19 cellular contexts compared by ENCODE assay signal in the genomic region with DNA sequence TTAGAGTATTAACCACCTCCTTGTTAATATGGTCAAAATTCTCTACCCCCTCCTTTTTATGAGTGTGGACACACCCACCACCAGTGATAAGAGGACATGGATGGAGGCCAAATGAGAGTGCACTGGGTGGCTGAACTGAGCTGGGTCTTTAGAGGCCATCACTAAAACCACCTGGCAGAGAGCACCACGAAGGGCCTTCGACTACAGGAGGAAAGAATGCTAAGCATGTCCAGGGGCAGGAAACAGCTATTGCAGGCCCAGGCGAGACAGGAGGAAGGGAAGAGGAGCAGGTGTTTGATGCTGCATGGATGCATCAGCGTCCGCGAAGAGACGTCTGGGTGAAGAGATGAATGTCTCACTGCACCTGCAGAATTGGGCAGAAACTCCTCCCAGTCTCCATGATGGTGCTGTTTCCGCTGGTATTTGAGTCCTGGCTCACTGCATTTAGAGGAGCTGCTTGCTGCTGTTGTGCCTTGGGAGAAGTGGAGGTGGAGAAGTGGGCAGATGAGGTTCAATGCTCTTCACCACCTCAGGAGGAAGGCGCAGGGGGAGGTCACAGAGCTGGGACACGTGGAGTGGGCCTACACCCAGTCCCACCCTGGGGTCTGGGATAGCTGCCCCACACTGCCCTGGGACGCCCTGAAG. TPM values are rescaled to one million over a fixed set of nuclear protein-coding genes. Genes with fewer than 3 reads are reported as not detected.
A peak's percentile ranks its signal among the peaks of the same experiment; 100 is the strongest.
DNase-seq lines count a peak whose midpoint lies in the region; ATAC-seq and TF ChIP-seq lines count a peak whose summit lies in the region.
"Had no signal": no experiment of that assay in that cellular context is flagged by ENCODE, and none has a peak within 500 bp of the region (broad histone marks: within the 10 kb centered on the region; RNA-seq: fewer than 3 reads in every experiment).

No MANE protein-coding gene starts in this region.

- POLR2A ChIA-PET in CD4-positive, alpha-beta memory T cell (lab: Charles Lee; ENCODE audit: partially characterized antibody) = no interaction called here

- no peaks in the 10 kb centered on the region for H3K27me3 Mint-ChIP-seq in CD4-positive, alpha-beta memory T cell
- H3K27me3 Mint-ChIP-seq in HFFc6 (ENCODE audit: insufficient read depth) = no peaks in the 10 kb centered on the region; the same call in none of the 2 replicates
- H3K27me3 Mint-ChIP-seq: activated CD8-positive, alpha-beta T cell treated with anti-CD3 and anti-CD28 coated beads for 36 hours; activated naive CD4-positive, alpha-beta T cell treated with anti-CD3 and anti-CD28 coated beads, Interleukin-2, amount 50 U/mL, for 24 hours; dendritic cell treated with granulocyte-macrophage colony-stimulating factor and Interleukin-4, amounts not matched to agents 40 ng/mL and 50 ng/mL, for 4 days had no signal

- no peaks in the 10 kb centered on the region for H3K27me3 ChIP-seq in CD4-positive, alpha-beta memory T cell (ENCODE audit: insufficient read depth, low read length)
- no peaks in the 10 kb centered on the region for H3K27me3 ChIP-seq in left lung

- H3K9me3 Mint-ChIP-seq in CD4-positive, alpha-beta memory T cell = peaks cover 0 to 2% (median 0%) of the 10 kb centered on the region in 8 donors
- no peaks in the 10 kb centered on the region for H3K9me3 Mint-ChIP-seq in HFFc6
- H3K9me3 Mint-ChIP-seq: activated CD8-positive, alpha-beta T cell treated with anti-CD3 and anti-CD28 coated beads for 36 hours; activated naive CD4-positive, alpha-beta T cell treated with anti-CD3 and anti-CD28 coated beads, Interleukin-2, amount 50 U/mL, for 24 hours; dendritic cell treated with granulocyte-macrophage colony-stimulating factor and Interleukin-4, amounts not matched to agents 40 ng/mL and 50 ng/mL, for 4 days had no signal

- no peak overlapping the region for H3K27ac ChIP-seq in CD4-positive, alpha-beta memory T cell (ENCODE audit: low read depth, low read length)
- H3K27ac ChIP-seq in left lung = no peak overlapping the region
- H3K27ac ChIP-seq: C4-2B had no signal

- peaks cover 4% of the 10 kb centered on the region for H3K36me3 ChIP-seq in CD4-positive, alpha-beta memory T cell (ENCODE audit: insufficient read depth, low read length)
- no peaks in the 10 kb centered on the region for H3K36me3 ChIP-seq in left lung
- H3K36me3 ChIP-seq: HAP-1 had no signal

- TF ChIP-seq CTCF in left lung (IDR thresholded peaks at IDR 0.05) (no peak), HFFc6 (IDR thresholded peaks at IDR 0.05) (no peak), GM20000 (IDR thresholded peaks at IDR 0.05; ENCODE audit: extremely low read depth, missing control alignments) (no peak)

- no peak overlapping the region for H3K4me3 ChIP-seq in CD4-positive, alpha-beta memory T cell (ENCODE audit: low read length in 2 of 2)
- H3K4me3 ChIP-seq in left lung = no peak overlapping the region
- H3K4me3 ChIP-seq: HAP-1 had no signal

- H3K4me1 Mint-ChIP-seq in CD4-positive, alpha-beta memory T cell = peaks cover 12 to 35% (median 16%) of the 10 kb centered on the region in 4 donors
- peaks cover 33% of the 10 kb centered on the region for H3K4me1 Mint-ChIP-seq in HFFc6 (ENCODE audit: low read depth)

- CTCF ChIA-PET in CD4-positive, alpha-beta memory T cell (lab: Charles Lee; ENCODE audit: partially characterized antibody) = interaction anchor here (0.7 to 11.5 kb wide), 3 partner anchors 8 to 21 kb away, joined by 3 to 97 read pairs (median 12); no protein-coding TSS in a partner anchor

- H3K27ac Mint-ChIP-seq in CD4-positive, alpha-beta memory T cell = peak overlapping the region in 5 of 7 donors; percentile 4 to 74 (median 44)
- no peak overlapping the region; the same call in 1 of the 2 replicates for H3K27ac Mint-ChIP-seq in HFFc6
- H3K27ac Mint-ChIP-seq: activated CD8-positive, alpha-beta T cell treated with anti-CD3 and anti-CD28 coated beads for 36 hours; activated naive CD4-positive, alpha-beta T cell treated with anti-CD3 and anti-CD28 coated beads, Interleukin-2, amount 50 U/mL, for 24 hours; dendritic cell treated with granulocyte-macrophage colony-stimulating factor and Interleukin-4, amounts not matched to agents 40 ng/mL and 50 ng/mL, for 4 days had no signal

- H3K9me3 ChIP-seq in CD4-positive, alpha-beta memory T cell (ENCODE audit: control insufficient read depth in 1 of 2, low read length in 2 of 2) = no peaks in the 10 kb centered on the region
- H3K9me3 ChIP-seq in left lung = no peaks in the 10 kb centered on the region
- H3K9me3 ChIP-seq: HAP-1 had no signal

- no peak overlapping the region for H3K4me3 Mint-ChIP-seq in CD4-positive, alpha-beta memory T cell
- no peak overlapping the region for H3K4me3 Mint-ChIP-seq in HFFc6
- H3K4me3 Mint-ChIP-seq: activated CD8-positive, alpha-beta T cell treated with anti-CD3 and anti-CD28 coated beads for 36 hours; activated naive CD4-positive, alpha-beta T cell treated with anti-CD3 and anti-CD28 coated beads, Interleukin-2, amount 50 U/mL, for 24 hours; dendritic cell treated with granulocyte-macrophage colony-stimulating factor and Interleukin-4, amounts not matched to agents 40 ng/mL and 50 ng/mL, for 4 days had no signal

- H3K36me3 Mint-ChIP-seq in CD4-positive, alpha-beta memory T cell = peaks cover 0 to 10% of the 10 kb centered on the region in 2 donors
- H3K36me3 Mint-ChIP-seq in HFFc6 (ENCODE audit: low read depth) = peaks cover 7% of the 10 kb centered on the region; the same call in 1 of the 2 replicates

- ATAC-seq in left lung = peak; percentile 58
- ATAC-seq: activated CD8-positive, alpha-beta T cell treated with anti-CD3 and anti-CD28 coated beads for 36 hours had no signal

- no peak for DNase-seq in CD4-positive, alpha-beta memory T cell
- DNase-seq in LoVo (ENCODE audit: low spot score) (peak; percentile 15), SW480 (ENCODE audit: low spot score) (peak; percentile 26), left lung (no peak), GF-D8 (lab: John Stamatoyannopoulos, UW) (no peak), HFFc6 (no peak), GM20000 (ENCODE audit: low spot score) (no peak)
- no peak for DNase-seq in central memory CD4-positive, alpha-beta T cell
- DNase-seq: activated CD8-positive, alpha-beta T cell treated with anti-CD3 and anti-CD28 coated beads for 36 hours; KG1; NCI-H526 treated with DMSO at 0.1 percent for 48 hours; stimulated activated CD4-positive, alpha-beta T cell treated with anti-CD3 and anti-CD28 coated beads, Interleukin-15, amount 100 ng/mL, for 24 hours had no signal

- intact Hi-C loops in CD4-positive, alpha-beta memory T cell (cut with micrococcal nuclease) = no loop called here
- intact Hi-C loops in left lung (cut with DNase I) = no loop called here

- no peaks in the 10 kb centered on the region for H3K4me1 ChIP-seq in CD4-positive, alpha-beta memory T cell (ENCODE audit: insufficient read depth, low read length)
- H3K4me1 ChIP-seq in left lung = peaks cover 0 to 4% of the 10 kb centered on the region in 2 donors
- H3K4me1 ChIP-seq: HAP-1 had no signal

RNA-seq across cellular contexts. Expression of gene SPHK1, which starts 33.2 kb away (rescaled TPM):
- total RNA-seq in CD4-positive, alpha-beta memory T cell = under 1 TPM; 0.67 to 0.70 TPM
- under 1 TPM in 1 of 2 donors, not detected in 1; 0.29 TPM for polyA plus RNA-seq in CD4-positive, alpha-beta memory T cell
- total RNA-seq in left lung = 10 to 100 TPM in 1 of 2 donors, 1 to 10 TPM in 1; 6.3 to 35.1 TPM
- 10 to 100 TPM; 53.9 to 68.1 (median 55.7) TPM for total RNA-seq in HFFc6 (2021; fragmentation: NEBNext Ultra II Directional; extraction: Animal tissue kit (Norgen Biotek cat#: 25700))

RNA-seq across cellular contexts. Expression of gene UBE2O, which starts 35.3 kb away (rescaled TPM):
- 10 to 100 TPM; 42.5 to 43.7 TPM for total RNA-seq in CD4-positive, alpha-beta memory T cell
- 10 to 100 TPM in 1 of 2 donors, 1 to 10 TPM in 1; 4.5 to 14.6 TPM for polyA plus RNA-seq in CD4-positive, alpha-beta memory T cell
- 10 to 100 TPM; 20.1 to 23.2 TPM for total RNA-seq in left lung
- 10 to 100 TPM; 24.3 to 26.0 (median 24.5) TPM for total RNA-seq in HFFc6 (2021; fragmentation: NEBNext Ultra II Directional; extraction: Animal tissue kit (Norgen Biotek cat#: 25700))

RNA-seq across cellular contexts. Expression of gene AANAT, which starts 49.8 kb away (rescaled TPM):
- total RNA-seq in CD4-positive, alpha-beta memory T cell = not detected
- not detected for polyA plus RNA-seq in CD4-positive, alpha-beta memory T cell
- total RNA-seq in left lung = not detected
- under 1 TPM in 1 of 6 experiments, not detected in 5; 0.21 TPM for total RNA-seq in HFFc6 (2021; fragmentation: NEBNext Ultra II Directional; extraction: Animal tissue kit (Norgen Biotek cat#: 25700))
- total RNA-seq: fibroblast of villous mesenchyme, kidney epithelial cell, SK-MEL-5 had no signal

Comparison
In these comparisons a context has a peak if more than half of its experiments do, and no peak if none do; other contexts are left out.
1. DNase-seq: peak in LoVo (single experiment) and SW480 (single experiment); none in CD4-positive, alpha-beta memory T cell (0 of 5), left lung (0 of 2), central memory CD4-positive, alpha-beta T cell (single experiment), GF-D8 (single experiment), HFFc6 (single experiment) and GM20000 (single experiment).
2. RNA of gene SPHK1, which starts 33.2 kb away (total RNA-seq): 53.9 to 68.1 TPM in HFFc6 and 6.3 to 35.1 TPM in left lung; 0.67 to 0.70 TPM in CD4-positive, alpha-beta memory T cell; every median in the first group is over 4 times any median in the second.